Comparison of ENCODE assay signal across 8 cellular contexts in genomic region chr6:141988954-141989705, GRCh38.
A peak's percentile ranks its signal among the peaks of the same experiment; 100 is the strongest.
DNase-seq lines count a peak whose midpoint lies in the region; ATAC-seq and TF ChIP-seq lines count a peak whose summit lies in the region.

No MANE protein-coding gene starts in this region.

- no peaks in the 10 kb centered on the region for H3K79me2 ChIP-seq in DOHH2 (ENCODE audit: control insufficient read depth, low read length)

- H3K9me3 ChIP-seq in DOHH2 (ENCODE audit: control insufficient read depth, insufficient read depth, low read length), result no peaks in the 10 kb centered on the region

- no peak overlapping the region for H3K4me3 Mint-ChIP-seq in activated naive CD4-positive, alpha-beta T cell treated with anti-CD3 and anti-CD28 coated beads for 36 hours

- no peaks in the 10 kb centered on the region for H3F3A ChIP-seq in DOHH2 (ENCODE audit: control insufficient read depth, insufficient read depth)

- intact Hi-C loops in activated naive CD4-positive, alpha-beta T cell treated with anti-CD3 and anti-CD28 coated beads for 36 hours (cut with micrococcal nuclease), result loop anchor here (1.0 to 5.0 kb wide), 6 partner anchors 24 to 548 kb away; no protein-coding TSS in a partner anchor

- no peaks in the 10 kb centered on the region for H3K4me1 Mint-ChIP-seq in activated naive CD4-positive, alpha-beta T cell treated with anti-CD3 and anti-CD28 coated beads for 36 hours (ENCODE audit: low read depth)

- no peaks in the 10 kb centered on the region for H3K9me3 Mint-ChIP-seq in activated naive CD4-positive, alpha-beta T cell treated with anti-CD3 and anti-CD28 coated beads for 36 hours

- H3K27ac Mint-ChIP-seq in activated naive CD4-positive, alpha-beta T cell treated with anti-CD3 and anti-CD28 coated beads for 36 hours, result no peak overlapping the region

- H3K4me2 ChIP-seq in DOHH2 (ENCODE audit: low read length), result no peak overlapping the region

- H3K27me3 ChIP-seq in DOHH2 (ENCODE audit: control insufficient read depth, low read length), result no peaks in the 10 kb centered on the region

- no peaks in the 10 kb centered on the region for H4K20me1 ChIP-seq in DOHH2 (ENCODE audit: control insufficient read depth, insufficient read depth, low read depth, low read length)

- peak; percentile 7 for DNase-seq in GM19238 (ENCODE audit: insufficient read length, low spot score)
- peak; percentile 4 for DNase-seq in NCI-H510A (lab: John Stamatoyannopoulos, UW)
- DNase-seq in activated naive CD4-positive, alpha-beta T cell treated with anti-CD3 and anti-CD28 coated beads for 36 hours, result peak; percentile 64
- DNase-seq in iPS DF 19.7 (ENCODE audit: low read depth, low spot score), result peak; percentile 42
- peak; percentile 3 to 17 (median 13) for DNase-seq in stimulated activated CD4-positive, alpha-beta T cell treated with anti-CD3 and anti-CD28 coated beads, TNF-alpha, amount 100 ng/mL, for 24 hours (ENCODE audit: low read depth in 3 of 3)
- no peak for DNase-seq in ureter (ENCODE audit: low spot score)

- no peaks in the 10 kb centered on the region for H3K36me3 ChIP-seq in DOHH2 (ENCODE audit: control insufficient read depth, low read length)

- H3K9me2 ChIP-seq in DOHH2 (replicated peaks; ENCODE audit: control insufficient read depth, low read length), result no peaks in the 10 kb centered on the region

- no peak overlapping the region for H3K27ac ChIP-seq in DOHH2 (ENCODE audit: low read depth, low read length)

- H3K4me3 ChIP-seq in DOHH2 (ENCODE audit: low read length), result no peak overlapping the region

- H3K36me3 Mint-ChIP-seq in activated naive CD4-positive, alpha-beta T cell treated with anti-CD3 and anti-CD28 coated beads for 36 hours (ENCODE audit: low read depth), result no peaks in the 10 kb centered on the region

- peak; percentile 81 for TF ChIP-seq CTCF in DOHH2 (IDR thresholded peaks at IDR 0.05; ENCODE audit: low read depth, low read length, poor library complexity, severe bottlenecking)

- ATAC-seq in HG03139 (IDR thresholded peaks at IDR 0.05; ENCODE audit: unreplicated experiment), result peak; percentile 74

- CTCF ChIA-PET in activated naive CD4-positive, alpha-beta T cell treated with anti-CD3 and anti-CD28 coated beads for 36 hours (lab: Charles Lee), result interaction anchor here (0.6 to 6.9 kb wide), 22 partner anchors 9 to 433 kb away, joined by 3 to 63 read pairs (median 4); no protein-coding TSS in a partner anchor

- peaks cover 7% of the 10 kb centered on the region for H3K27me3 Mint-ChIP-seq in activated naive CD4-positive, alpha-beta T cell treated with anti-CD3 and anti-CD28 coated beads for 36 hours (ENCODE audit: low read depth)

- no peaks in the 10 kb centered on the region for H3K4me1 ChIP-seq in DOHH2 (ENCODE audit: control insufficient read depth, low read length)
